Comparison of ENCODE assay signal across 1 cellular context in genomic region chr3:72093270-72093669, GRCh38.
TF ChIP-seq lines count a peak whose summit lies in the region.

No MANE protein-coding gene starts in this region.

TF ChIP-seq in neural cell, 6 proteins besides CTCF, POLR2A, EP300 and RAD21 (continued from another document):
- TF ChIP-seq REST (IDR thresholded peaks at IDR 0.05; ENCODE audit: borderline replicate concordance): no peak
- no peak for TF ChIP-seq MXI1 (conservative IDR thresholded peaks at IDR 0.05; ENCODE audit: poor library complexity, severe bottlenecking)
- no peak for TF ChIP-seq POLR2AphosphoS5 (IDR thresholded peaks at IDR 0.05)
